ENCODE assay signal across 8 cellular contexts in the genomic region with DNA sequence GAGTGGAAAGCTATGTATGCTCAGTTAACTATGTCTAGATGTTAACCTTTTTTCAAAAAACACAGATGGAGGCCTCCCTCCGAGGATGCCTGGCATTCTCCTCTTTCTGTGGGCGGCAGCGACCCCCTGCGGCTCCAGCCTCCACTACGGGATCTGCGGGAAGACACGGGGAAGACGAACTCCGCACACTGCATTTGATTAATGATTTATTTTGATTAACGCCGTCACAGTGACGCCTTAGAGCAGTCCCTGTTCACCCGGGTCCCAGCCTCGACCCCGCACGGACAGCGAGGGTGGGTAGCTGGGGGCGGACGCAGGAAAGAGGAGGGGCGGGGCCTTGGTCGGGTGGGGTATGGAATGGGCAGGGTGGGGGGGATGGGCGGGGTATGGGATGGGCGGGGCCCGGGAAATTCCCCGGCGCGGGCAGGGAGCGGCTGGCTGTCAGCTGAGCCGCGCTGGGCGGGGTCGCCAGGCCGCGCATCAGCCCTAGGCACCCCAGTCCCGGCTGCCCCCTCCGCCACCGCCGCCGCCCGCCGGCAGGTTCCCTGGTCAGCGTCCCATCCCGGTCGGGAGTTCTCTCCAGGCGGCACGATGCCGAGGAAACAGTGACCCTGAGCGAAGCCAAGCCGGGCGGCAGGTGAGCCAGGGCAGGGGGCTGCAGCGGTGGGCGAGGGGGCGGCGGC. TPM values are rescaled to one million over a fixed set of nuclear protein-coding genes. Genes with fewer than 3 reads are reported as not detected.
A peak's percentile ranks its signal among the peaks of the same experiment; 100 is the strongest.
DNase-seq lines count a peak whose midpoint lies in the region; ATAC-seq and TF ChIP-seq lines count a peak whose summit lies in the region.

A gene (plus strand): TSS at position 498 of the 683 bp plus-strand sequence. CDS start 8,960 bp downstream, outside the sequence.

- peak within 1 kb of the TSS; percentile 94 for H3K9ac ChIP-seq in adipocyte (ENCODE audit: low read length)

- no peaks in the 10 kb centered on the region for H3F3A ChIP-seq in GM23338 (replicated peaks; ENCODE audit: low read depth)

- TF ChIP-seq POLR2A in heart left ventricle (IDR thresholded peaks at IDR 0.05) = peak in 1 of 2 donors; percentile 79
- peak in 3 of 4 donors; percentile 34 to 73 (median 54) for TF ChIP-seq POLR2A in upper lobe of left lung (IDR thresholded peaks at IDR 0.05)

- H3K4me3 ChIP-seq in GM23338 (peak within 1 kb of the TSS; percentile 74), LNCaP clone FGC (ENCODE audit: low read depth, low read length) (peak within 1 kb of the TSS; percentile 63), adipocyte (ENCODE audit: low read length) (peak within 1 kb of the TSS; percentile 94), heart left ventricle (peak within 1 kb of the TSS; percentile 78 to 98 (median 94)), upper lobe of left lung (peak within 1 kb of the TSS; percentile 80 to 99 (median 87))

- H3K27me3 ChIP-seq in GM23338 (ENCODE audit: insufficient read depth) = peaks cover 12% of the 10 kb centered on the region
- H3K27me3 ChIP-seq in adipocyte (replicated peaks; ENCODE audit: control insufficient read depth, insufficient read depth, low read length) = no peaks in the 10 kb centered on the region
- H3K27me3 ChIP-seq in heart left ventricle = no peaks in the 10 kb centered on the region
- H3K27me3 ChIP-seq in upper lobe of left lung = no peaks in the 10 kb centered on the region

- H4K20me1 ChIP-seq in GM23338 (replicated peaks; ENCODE audit: insufficient read depth) = no peaks in the 10 kb centered on the region; the same call in 1 of the 2 replicates

- H3K27ac ChIP-seq in GM23338 (ENCODE audit: low read depth) = peak within 1 kb of the TSS; percentile 90
- peak within 1 kb of the TSS; percentile 86 to 99 (median 96) for H3K27ac ChIP-seq in heart left ventricle
- peak within 1 kb of the TSS; percentile 92 to 97 (median 96) for H3K27ac ChIP-seq in upper lobe of left lung

- no peaks in the 10 kb centered on the region for H3K9me3 ChIP-seq in adipocyte (ENCODE audit: control insufficient read depth, low read length)
- H3K9me3 ChIP-seq in heart left ventricle = no peaks in the 10 kb centered on the region
- H3K9me3 ChIP-seq in upper lobe of left lung = no peaks in the 10 kb centered on the region

- TF ChIP-seq EP300 in upper lobe of left lung (IDR thresholded peaks at IDR 0.05) = no peak

- H3K27ac Mint-ChIP-seq in GM23338 = peak within 1 kb of the TSS; percentile 80

- peaks cover 11% of the 10 kb centered on the region for H3K27me3 Mint-ChIP-seq in GM23338 (ENCODE audit: insufficient read depth, low read depth, poor library complexity)

- DNase-seq in GM03348 (ENCODE audit: low spot score) (peak; percentile 97), GM23338 (ENCODE audit: low spot score) (peak; percentile 85), LNCaP clone FGC (ENCODE audit: low read depth) (peak; percentile 17), SW480 (ENCODE audit: low spot score) (peak; percentile 77), adipocyte (ENCODE audit: low read depth) (peak; percentile 91), heart left ventricle (peak; percentile 81 to 88 (median 87)), posterior vena cava (ENCODE audit: low spot score) (peak; percentile 94), upper lobe of left lung (peak; percentile 79 to 94)

- peak within 1 kb of the TSS; percentile 85 for H3K4me3 Mint-ChIP-seq in GM23338

- H3K4me1 ChIP-seq in GM23338 (ENCODE audit: insufficient read depth) (peaks cover 5% of the 10 kb centered on the region; the same call in 1 of the 2 replicates), adipocyte (ENCODE audit: control insufficient read depth, insufficient read depth, low read length) (peaks cover 27% of the 10 kb centered on the region), heart left ventricle (peaks cover 0 to 39% (median 23%) of the 10 kb centered on the region in 12 donors), upper lobe of left lung (peaks cover 4 to 29% (median 23%) of the 10 kb centered on the region in 4 donors)

- no peaks in the 10 kb centered on the region; the same call in 1 of the 2 replicates for H3K36me3 ChIP-seq in GM23338 (ENCODE audit: insufficient read depth)
- H3K36me3 ChIP-seq in adipocyte (ENCODE audit: control insufficient read depth, insufficient read depth, low read length, severe bottlenecking) = peaks cover 8% of the 10 kb centered on the region
- peaks cover 0 to 5% (median 1%) of the 10 kb centered on the region in 9 donors for H3K36me3 ChIP-seq in heart left ventricle
- no peaks in the 10 kb centered on the region for H3K36me3 ChIP-seq in upper lobe of left lung

- WGBS in heart left ventricle, 4 donors = 0 to 3% (median 1%) methylated on average over 13 to 54 of the region's 54 CpGs
- WGBS in upper lobe of left lung, 2 donors = 0 to 1% methylated on average over 1 to 18 of the region's 54 CpGs

- peaks cover 8% of the 10 kb centered on the region for H3K4me1 Mint-ChIP-seq in GM23338

- 0 out of 2 replicates have a peak, but pooled peaks cover 3% of the 10 kb centered on the region for H3K9me2 ChIP-seq in GM23338 (ENCODE audit: insufficient read depth)

- intact Hi-C loops in heart left ventricle (cut with DNase I) = loop anchor here in 3 of 10 donors (10.0 kb wide), 2 partner anchors 195 to 385 kb away; no protein-coding TSS in a partner anchor
- intact Hi-C loops in posterior vena cava (cut with DNase I) = no loop called here

- no peaks in the 10 kb centered on the region; the same call in 2 of the 3 replicates for H3K9me3 Mint-ChIP-seq in GM23338

- H3K36me3 Mint-ChIP-seq in GM23338 (ENCODE audit: low read depth) = no peaks in the 10 kb centered on the region

- H2AFZ ChIP-seq in GM23338 = peak within 1 kb of the TSS; percentile 83

- ATAC-seq in GM23338 (peak; percentile 85), heart left ventricle (peak; percentile 76 to 93 (median 91)), upper lobe of left lung (ENCODE audit: low FRiP score in 2 of 2) (peak; percentile 87 to 91)

- peak within 1 kb of the TSS; percentile 87 for H3K4me2 ChIP-seq in GM23338

- TF ChIP-seq CTCF in GM23338 (conservative IDR thresholded peaks at IDR 0.05; ENCODE audit: low read depth in 2 of 2) (peak; percentile 59 to 67), LNCaP clone FGC (IDR thresholded peaks at IDR 0.05; ENCODE audit: control insufficient read depth, extremely low read depth, insufficient read depth) (peak; percentile 55; the same call in 1 of the 2 replicates), heart left ventricle (IDR thresholded peaks at IDR 0.05) (peak; percentile 45 to 90 (median 70)), upper lobe of left lung (IDR thresholded peaks at IDR 0.05) (peak in 5 of 6 experiments; percentile 51 to 76 (median 59))

- H3K79me2 ChIP-seq in GM23338 (replicated peaks; ENCODE audit: insufficient read depth) = no peaks in the 10 kb centered on the region

TF ChIP-seq in GM23338, 12 proteins besides CTCF, POLR2A, EP300 and RAD21:
- no peak for TF ChIP-seq STAT1 (IDR thresholded peaks at IDR 0.05; ENCODE audit: unreplicated experiment)
- no peak for TF ChIP-seq ZNF114 (CRISPR knock-in tag; IDR thresholded peaks at IDR 0.05)
- peak; percentile 60 for TF ChIP-seq POLR2AphosphoS5 (IDR thresholded peaks at IDR 0.05; ENCODE audit: low read depth)
- no peak for TF ChIP-seq EZH2 (IDR thresholded peaks at IDR 0.05; ENCODE audit: low read depth, unreplicated experiment)
- TF ChIP-seq, protein P1, sequence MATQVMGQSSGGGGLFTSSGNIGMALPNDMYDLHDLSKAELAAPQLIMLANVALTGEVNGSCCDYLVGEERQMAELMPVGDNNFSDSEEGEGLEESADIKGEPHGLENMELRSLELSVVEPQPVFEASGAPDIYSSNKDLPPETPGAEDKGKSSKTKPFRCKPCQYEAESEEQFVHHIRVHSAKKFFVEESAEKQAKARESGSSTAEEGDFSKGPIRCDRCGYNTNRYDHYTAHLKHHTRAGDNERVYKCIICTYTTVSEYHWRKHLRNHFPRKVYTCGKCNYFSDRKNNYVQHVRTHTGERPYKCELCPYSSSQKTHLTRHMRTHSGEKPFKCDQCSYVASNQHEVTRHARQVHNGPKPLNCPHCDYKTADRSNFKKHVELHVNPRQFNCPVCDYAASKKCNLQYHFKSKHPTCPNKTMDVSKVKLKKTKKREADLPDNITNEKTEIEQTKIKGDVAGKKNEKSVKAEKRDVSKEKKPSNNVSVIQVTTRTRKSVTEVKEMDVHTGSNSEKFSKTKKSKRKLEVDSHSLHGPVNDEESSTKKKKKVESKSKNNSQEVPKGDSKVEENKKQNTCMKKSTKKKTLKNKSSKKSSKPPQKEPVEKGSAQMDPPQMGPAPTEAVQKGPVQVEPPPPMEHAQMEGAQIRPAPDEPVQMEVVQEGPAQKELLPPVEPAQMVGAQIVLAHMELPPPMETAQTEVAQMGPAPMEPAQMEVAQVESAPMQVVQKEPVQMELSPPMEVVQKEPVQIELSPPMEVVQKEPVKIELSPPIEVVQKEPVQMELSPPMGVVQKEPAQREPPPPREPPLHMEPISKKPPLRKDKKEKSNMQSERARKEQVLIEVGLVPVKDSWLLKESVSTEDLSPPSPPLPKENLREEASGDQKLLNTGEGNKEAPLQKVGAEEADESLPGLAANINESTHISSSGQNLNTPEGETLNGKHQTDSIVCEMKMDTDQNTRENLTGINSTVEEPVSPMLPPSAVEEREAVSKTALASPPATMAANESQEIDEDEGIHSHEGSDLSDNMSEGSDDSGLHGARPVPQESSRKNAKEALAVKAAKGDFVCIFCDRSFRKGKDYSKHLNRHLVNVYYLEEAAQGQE (IDR thresholded peaks at IDR 0.05; ENCODE audit: unreplicated experiment) = no peak
- TF ChIP-seq JUNB (IDR thresholded peaks at IDR 0.05; ENCODE audit: unreplicated experiment) = no peak
- TF ChIP-seq EZH2phosphoT487 (IDR thresholded peaks at IDR 0.05; ENCODE audit: unreplicated experiment) = no peak
- TF ChIP-seq, protein P2, sequence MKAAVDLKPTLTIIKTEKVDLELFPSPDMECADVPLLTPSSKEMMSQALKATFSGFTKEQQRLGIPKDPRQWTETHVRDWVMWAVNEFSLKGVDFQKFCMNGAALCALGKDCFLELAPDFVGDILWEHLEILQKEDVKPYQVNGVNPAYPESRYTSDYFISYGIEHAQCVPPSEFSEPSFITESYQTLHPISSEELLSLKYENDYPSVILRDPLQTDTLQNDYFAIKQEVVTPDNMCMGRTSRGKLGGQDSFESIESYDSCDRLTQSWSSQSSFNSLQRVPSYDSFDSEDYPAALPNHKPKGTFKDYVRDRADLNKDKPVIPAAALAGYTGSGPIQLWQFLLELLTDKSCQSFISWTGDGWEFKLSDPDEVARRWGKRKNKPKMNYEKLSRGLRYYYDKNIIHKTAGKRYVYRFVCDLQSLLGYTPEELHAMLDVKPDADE (IDR thresholded peaks at IDR 0.05) = no peak
- TF ChIP-seq CREB1 (CRISPR knock-in tag; IDR thresholded peaks at IDR 0.05; ENCODE audit: low read depth) = no peak

RNA-seq across cellular contexts. Expression of the gene that starts here (rescaled TPM):
- total RNA-seq in GM23338 (2014; rRNA removed; shearing (Covaris generic)) = 6.0 and 6.8 TPM in 2 replicates
- polyA plus RNA-seq in GM23338 (2016; fragmentation: Nextera tagmentation; extraction: Ambion mirVana) = 11.0 and 13.0 TPM in 2 replicates
- 100 to 1,000 TPM in 8 of 9 donors, 10 to 100 TPM in 1; 89.4 to 191 (median 140) TPM for total RNA-seq in heart left ventricle
- polyA plus RNA-seq in heart left ventricle = 10 to 100 TPM; 88.2 to 89.9 TPM
- 10 to 100 TPM; 71.2 to 99.2 TPM for total RNA-seq in posterior vena cava
- total RNA-seq in upper lobe of left lung = 10 to 100 TPM; 35.3 to 60.1 (median 52.2) TPM

Comparison
In these comparisons a context has a peak if more than half of its experiments do, and no peak if none do; other contexts are left out.
1. Peak in every context shown above with its lines: DNase-seq, ATAC-seq, H3K4me3 ChIP-seq and H3K27ac ChIP-seq.
2. DNase-seq: peak in every context shown above with its lines; median percentile 97 in GM03348; 94 in posterior vena cava; 91 in adipocyte; 87 in heart left ventricle; 86 in upper lobe of left lung; 85 in GM23338; 77 in SW480; 17 in LNCaP clone FGC.